Comparison of ENCODE assay signal across 9 cellular contexts in genomic region chr11:62005231-62005661, GRCh38. TPM values are rescaled to one million over a fixed set of nuclear protein-coding genes. Genes with fewer than 3 reads are reported as not detected.
DNase-seq lines count a peak whose midpoint lies in the region; ATAC-seq, FAIRE-seq and TF ChIP-seq lines count a peak whose summit lies in the region.
"Had no signal": no experiment of that assay in that cellular context is flagged by ENCODE, and none has a peak within 500 bp of the region (broad histone marks: within the 10 kb centered on the region; RNA-seq: fewer than 3 reads in every experiment).

No MANE protein-coding gene starts in this region.

- CTCF ChIA-PET in K562 (lab: Yijun Ruan, JAX; ENCODE audit: low intra/inter-chr PET ratio) (no interaction called here), T-cell (lab: Charles Lee) (no interaction called here)

- H3K27me3 ChIP-seq in MG63 = no peaks in the 10 kb centered on the region
- H3K27me3 ChIP-seq in K562 (ENCODE audit: control insufficient read depth in 2 of 2, insufficient read depth in 2 of 2, low read length in 2 of 2) = no peaks in the 10 kb centered on the region
- H3K27me3 ChIP-seq in lung (ENCODE audit: control insufficient read depth, insufficient read depth) = no peaks in the 10 kb centered on the region
- H3K27me3 ChIP-seq in brain microvascular endothelial cell (replicated peaks) = no peaks in the 10 kb centered on the region

- no peaks in the 10 kb centered on the region for H3K9me3 Mint-ChIP-seq in T-cell

- in situ Hi-C loops in K562 (cut with MboI) (no loop called here), brain microvascular endothelial cell (cut with HindIII; ENCODE audit: low pct_ligation_motif_present, low sequenced_read_pairs) (no loop called here)

- TF ChIP-seq RAD21 in K562 (CRISPR knock-in tag; conservative IDR thresholded peaks at IDR 0.05 in 1 of 2, IDR thresholded peaks at IDR 0.05 in 1 of 2) = no peak

- no peaks in the 10 kb centered on the region for H3K9me1 ChIP-seq in K562 (ENCODE audit: control insufficient read depth, insufficient read depth, low read length)

- H3K27me3 Mint-ChIP-seq in T-cell = peaks cover 4 to 6% of the 10 kb centered on the region in 2 donors

- TF ChIP-seq CTCF in K562 (IDR thresholded peaks at IDR 0.05 in 2 of 3, conservative IDR thresholded peaks at IDR 0.05 in 1 of 3; ENCODE audit: insufficient read depth in 2 of 3, low read depth in 1 of 3, low read length in 3 of 3) (no peak), lung (IDR thresholded peaks at IDR 0.05; ENCODE audit: control extremely low read depth, extremely low read depth) (no peak), brain microvascular endothelial cell (IDR thresholded peaks at IDR 0.05; ENCODE audit: low read depth, low read length, missing control alignments) (no peak)

- no peaks in the 10 kb centered on the region for H3K79me2 ChIP-seq in K562 (ENCODE audit: control insufficient read depth, insufficient read depth, low read length)

- FAIRE-seq in K562 (lab: Jason Lieb, UNC) = no peak
- FAIRE-seq: GM12892 had no signal

- H3K4me1 ChIP-seq in K562 (replicated peaks in 1 of 2; ENCODE audit: control insufficient read depth in 2 of 2, insufficient read depth in 2 of 2, low read length in 2 of 2) = peaks cover 17 to 22% of the 10 kb centered on the region in 2 experiments
- peaks cover 0 to 1% of the 10 kb centered on the region in 2 donors for H3K4me1 ChIP-seq in lung (ENCODE audit: control insufficient read depth in 2 of 2, insufficient read depth in 2 of 2, low read length in 2 of 2)

- ATAC-seq in K562 (no peak), lung (ENCODE audit: insufficient read depth, low FRiP score) (peak; percentile 17), T-cell (replicated peaks in 1 of 4) (no peak), GM21423 (IDR thresholded peaks at IDR 0.05; ENCODE audit: unreplicated experiment) (no peak)

- no peak overlapping the region for H3K4me2 ChIP-seq in K562 (ENCODE audit: insufficient read depth, low read length)

- TF ChIP-seq EP300 in K562 (IDR thresholded peaks at IDR 0.05; ENCODE audit: low read length) = no peak

- BruUV-seq in K562 (replicated peaks; lab: Mats Ljungman, UMichigan) = no TSS peak

- H3K4me3 ChIP-seq in MG63 (no peak overlapping the region), K562 (no peak overlapping the region), lung (no peak overlapping the region), brain microvascular endothelial cell (ENCODE audit: low read depth, low read length) (no peak overlapping the region)

- H2AFZ ChIP-seq in K562 (ENCODE audit: low read depth, low read length) = peak overlapping the region; percentile 41; the same call in 1 of the 2 replicates

- H3K36me3 ChIP-seq in MG63 (no peaks in the 10 kb centered on the region), K562 (ENCODE audit: control insufficient read depth, insufficient read depth, low read length) (no peaks in the 10 kb centered on the region), lung (ENCODE audit: control insufficient read depth in 2 of 2, insufficient read depth in 2 of 2, low read length in 2 of 2) (no peaks in the 10 kb centered on the region), brain microvascular endothelial cell (replicated peaks) (no peaks in the 10 kb centered on the region)

- no peak overlapping the region for H3K27ac Mint-ChIP-seq in T-cell

- WGBS in K562 (ENCODE audit: insufficient coverage, low coverage, missing lambda C conversion rate) = 39% methylated on average over 7 of the region's 7 CpGs
- 66 to 74% methylated on average over 7 of the region's 7 CpGs for WGBS in lung, 2 donors

- no peak for TF ChIP-seq POLR2A in K562 (conservative IDR thresholded peaks at IDR 0.05)

- H3K36me3 Mint-ChIP-seq in T-cell = no peaks in the 10 kb centered on the region

- H3K4me1 Mint-ChIP-seq in T-cell = no peaks in the 10 kb centered on the region

- POLR2A ChIA-PET in K562 (lab: Yijun Ruan, JAX) (interaction anchor here (0.7 to 1.9 kb wide), 5 partner anchors 10 to 45 kb away, joined by 3 to 5 read pairs (median 4); partner anchors contain the start of gene FTH1), T-cell (lab: Charles Lee) (no interaction called here)

- H4K20me1 ChIP-seq in K562 (replicated peaks; ENCODE audit: control insufficient read depth, insufficient read depth, low read length) = no peaks in the 10 kb centered on the region

- H3K27ac ChIP-seq in K562 (ENCODE audit: extremely low read depth, low read depth, low read length) = no peak overlapping the region
- H3K27ac ChIP-seq in lung (ENCODE audit: low read depth in 1 of 2, low read length in 1 of 2) = no peak overlapping the region
- no peak overlapping the region for H3K27ac ChIP-seq in brain microvascular endothelial cell

- intact Hi-C loops in K562 (cut with micrococcal nuclease) = no loop called here

- no peak overlapping the region for H3K4me3 Mint-ChIP-seq in T-cell

- H3K9me3 ChIP-seq in MG63 (peaks cover 2% of the 10 kb centered on the region; the same call in 1 of the 2 replicates), K562 (replicated peaks; ENCODE audit: control insufficient read depth, insufficient read depth, low read depth, low read length) (no peaks in the 10 kb centered on the region; the same call in 1 of the 2 replicates), lung (ENCODE audit: control insufficient read depth in 2 of 2, insufficient read depth in 1 of 2, low read length in 1 of 2) (no peaks in the 10 kb centered on the region)

- DNase-seq in MG63 = peak; percentile 25
- DNase-seq in K562 (ENCODE audit: extremely low read depth in 1 of 4, low spot score in 3 of 4) = no peak
- no peak for DNase-seq in lung (ENCODE audit: low spot score)
- peak; percentile 16 for DNase-seq in stromal cell of bone marrow (ENCODE audit: low read depth)
- no peak for DNase-seq in T-cell
- no peak for DNase-seq in brain microvascular endothelial cell
- DNase-seq: stimulated activated naive CD4-positive, alpha-beta T cell had no signal

- 0 out of 4 replicates have a peak overlapping the region, but pooled peaks of 1 of the 2 experiments have one; percentile 26 for H3K9ac ChIP-seq in K562 (ENCODE audit: insufficient read depth in 1 of 2, low read depth in 2 of 2, low read length in 2 of 2)

RNA-seq across cellular contexts. Expression of gene FTH1, which starts 37.8 kb away (rescaled TPM):
- 301 and 415 TPM in 2 replicates for total RNA-seq in MG63 (2014; rRNA removed; shearing (Covaris generic); ENCODE audit: low replicate concordance)
- 340 and 424 TPM in 2 replicates for total RNA-seq in K562 (2011; cell fraction: chromatin; rRNA removed; ENCODE audit: low replicate concordance)
- total RNA-seq in K562 (2011; cell fraction: nucleolus; rRNA removed) = 235 and 254 TPM in 2 replicates
- 466 and 809 TPM in 2 replicates for total RNA-seq in K562 (2011; cell fraction: nucleoplasm; rRNA removed)
- total RNA-seq in K562 (2014; rRNA removed) (542 and 714 TPM in 2 replicates), K562 (2014; rRNA removed; fragmentation: Illumina TruSeq; extraction: Trizol) (854 and 941 TPM in 2 replicates), K562 (2015; rRNA removed; fragmentation: Illumina TruSeq; extraction: Trizol) (794 and 802 TPM in 2 replicates), K562 (2021) (1,987 and 1,991 TPM in 2 replicates), lung (1,000 to 10,000 TPM; 1,737 to 4,072 TPM), T-cell (1,000 to 10,000 TPM in 2 of 5 donors, 100 to 1,000 TPM in 3; 575 to 1,574 (median 654) TPM)
- polyA plus RNA-seq in K562 (2011; rRNA removed) (692 and 749 TPM in 2 replicates), K562 (2014; fragmentation: Illumina TruSeq; extraction: Trizol) (2,369 and 3,146 TPM in 2 replicates), K562 (2014; fragmentation: Nextera tagmentation; extraction: Ambion mirVana) (100 to 1,000 TPM; 370 to 426 TPM), K562 (2014; rRNA removed) (1,104 and 1,916 TPM in 2 replicates), lung (over 10,000 TPM in 1 of 2 donors, 1,000 to 10,000 TPM in 1; 6,299 to 24,273 TPM)
- 753 and 1,113 TPM in 2 replicates for polyA plus RNA-seq in K562 (2011; cell fraction: cytosol; rRNA removed)
- 360 and 464 TPM in 2 replicates for polyA plus RNA-seq in K562 (2011; cell fraction: nucleus; rRNA removed)
- 2,840 and 5,114 TPM in 2 replicates for polyA plus RNA-seq in K562 (2012)
- 797 and 971 TPM in 2 replicates for polyA minus RNA-seq in K562 (2011; rRNA and poly(A)+ RNA removed)
- polyA minus RNA-seq in K562 (2011; cell fraction: cytosol; rRNA and poly(A)+ RNA removed) = 687 and 1,035 TPM in 2 replicates
- 101 and 228 TPM in 2 replicates for polyA minus RNA-seq in K562 (2011; cell fraction: nucleus; rRNA and poly(A)+ RNA removed)

RNA-seq across cellular contexts. Expression of gene BEST1, which starts 55.1 kb away (rescaled TPM):
- total RNA-seq in MG63 (2014; rRNA removed; shearing (Covaris generic); ENCODE audit: low replicate concordance) = not detected in 2 replicates
- 4.5 and 6.1 TPM in 2 replicates for total RNA-seq in K562 (2011; cell fraction: chromatin; rRNA removed; ENCODE audit: low replicate concordance)
- 4.7 and 5.5 TPM in 2 replicates for total RNA-seq in K562 (2011; cell fraction: nucleolus; rRNA removed)
- total RNA-seq in K562 (2011; cell fraction: nucleoplasm; rRNA removed) = 4.4 and 5.5 TPM in 2 replicates
- total RNA-seq in K562 (2014; rRNA removed) (0.36 and 0.61 TPM in 2 replicates), K562 (2014; rRNA removed; fragmentation: Illumina TruSeq; extraction: Trizol) (0.35 and 0.40 TPM in 2 replicates), K562 (2015; rRNA removed; fragmentation: Illumina TruSeq; extraction: Trizol) (0.07 and 0.11 TPM in 2 replicates), K562 (2021) (0.85 and 1.0 TPM in 2 replicates), lung (10 to 100 TPM in 1 of 2 donors, 1 to 10 TPM in 1; 4.9 to 16.6 TPM), T-cell (under 1 TPM in 3 of 5 donors, not detected in 2; 0.07 to 0.23 (median 0.13) TPM)
- polyA plus RNA-seq in K562 (2011; rRNA removed) (0.22 and 0.49 TPM in 2 replicates), K562 (2014; fragmentation: Illumina TruSeq; extraction: Trizol) (0.73 and 0.86 TPM in 2 replicates), K562 (2014; fragmentation: Nextera tagmentation; extraction: Ambion mirVana) (under 1 TPM; 0.27 to 0.62 TPM), K562 (2014; rRNA removed) (1.3 TPM in 2 replicates), lung (10 to 100 TPM in 1 of 2 donors, 1 to 10 TPM in 1; 6.1 to 27.3 TPM)
- 0.15 and 0.35 TPM in 2 replicates for polyA plus RNA-seq in K562 (2011; cell fraction: cytosol; rRNA removed)
- 1.4 and 1.9 TPM in 2 replicates for polyA plus RNA-seq in K562 (2011; cell fraction: nucleus; rRNA removed)
- polyA plus RNA-seq in K562 (2012) = 1.0 and 15.0 TPM in 2 replicates
- polyA minus RNA-seq in K562 (2011; rRNA and poly(A)+ RNA removed) = 0.28 and 0.66 TPM in 2 replicates
- polyA minus RNA-seq in K562 (2011; cell fraction: cytosol; rRNA and poly(A)+ RNA removed) = not detected in 2 replicates
- polyA minus RNA-seq in K562 (2011; cell fraction: nucleus; rRNA and poly(A)+ RNA removed) = 0.67 and 2.3 TPM in 2 replicates

Comparison
In these comparisons a context has a peak if more than half of its experiments do, and no peak if none do; other contexts are left out.
1. DNase-seq: peak in MG63 (single experiment) and stromal cell of bone marrow (single experiment); none in K562 (0 of 4), lung (single experiment), T-cell (0 of 34) and brain microvascular endothelial cell (single experiment).